In the genomic region with DNA sequence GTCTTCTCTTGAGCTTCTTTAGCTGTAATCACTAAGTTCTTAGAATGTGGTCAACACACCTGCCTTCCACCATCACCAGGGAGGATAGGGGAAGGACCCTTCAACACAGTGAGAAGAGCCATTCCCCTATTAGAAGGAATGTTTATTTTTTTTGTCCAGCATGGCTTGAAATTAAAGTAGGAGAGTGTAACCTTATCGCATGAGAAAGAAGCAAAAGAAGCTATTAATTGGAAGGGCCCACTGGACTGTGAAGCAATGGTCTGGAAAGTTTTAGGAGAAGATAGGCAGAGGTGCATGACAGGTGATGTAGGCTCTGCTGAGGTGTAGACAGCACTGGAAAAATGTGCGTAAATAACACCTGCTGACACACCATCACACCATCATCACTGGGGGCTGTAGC, we compare ENCODE assay signal across 9 cellular contexts.
"Had no signal": no experiment of that assay in that cellular context is flagged by ENCODE, and none has a peak within 500 bp of the region (broad histone marks: within the 10 kb centered on the region; RNA-seq: fewer than 3 reads in every experiment).

No MANE protein-coding gene starts in this region.

- H3K4me3 ChIP-seq: GM23248, HAP-1 had no signal

- H3K4me1 ChIP-seq: HAP-1 had no signal

- ATAC-seq: HCT116, HepG2 had no signal

- H2AFZ ChIP-seq: GM23248 had no signal

- DNase-seq: GM23248, GOT3, H7, HFFc6, KBM-7 had no signal

- H3K9me3 ChIP-seq: HAP-1 had no signal

- H3K27ac ChIP-seq: GM23248, HL-60 had no signal

- H3K36me3 ChIP-seq: HAP-1 had no signal

- H3K9ac ChIP-seq: GM23248 had no signal
